1 cellular context compared by ENCODE assay signal in genomic region chr1:161115132-161115711, GRCh38.
TF ChIP-seq lines count a peak whose summit lies in the region.

No MANE protein-coding gene starts in this region.

TF ChIP-seq in K562, 482 proteins besides CTCF, POLR2A, EP300 and RAD21 (continues in another document):
- TF ChIP-seq ARID1B (IDR thresholded peaks at IDR 0.05) (peak; percentile 71), ZNF197 (CRISPR knock-in tag; IDR thresholded peaks at IDR 0.05; ENCODE audit: low read depth) (no peak), HMG20B (CRISPR knock-in tag; IDR thresholded peaks at IDR 0.05) (no peak), RNF219 (CRISPR knock-in tag; IDR thresholded peaks at IDR 0.05) (no peak), PHB (CRISPR knock-in tag; IDR thresholded peaks at IDR 0.05) (no peak), ZNF586 (CRISPR knock-in tag; conservative IDR thresholded peaks at IDR 0.05) (no peak), ESRRB (CRISPR knock-in tag; IDR thresholded peaks at IDR 0.05; ENCODE audit: borderline replicate concordance) (no peak), HLTF (IDR thresholded peaks at IDR 0.05) (no peak), ZNF57 (CRISPR knock-in tag; IDR thresholded peaks at IDR 0.05) (no peak), BRF2 (IDR thresholded peaks at IDR 0.05; ENCODE audit: borderline replicate concordance, insufficient read depth, insufficient read length) (no peak), MLLT1 (IDR thresholded peaks at IDR 0.05) (no peak), NR2F6 (CRISPR knock-in tag; IDR thresholded peaks at IDR 0.05) (no peak), ZNF41 (CRISPR knock-in tag; conservative IDR thresholded peaks at IDR 0.05) (no peak), ZNF707 (CRISPR knock-in tag; conservative IDR thresholded peaks at IDR 0.05) (no peak), ZNF436 (CRISPR knock-in tag; IDR thresholded peaks at IDR 0.05) (no peak), NFATC3 (IDR thresholded peaks at IDR 0.05) (no peak), SOX6 (IDR thresholded peaks at IDR 0.05) (peak; percentile 86), SAFB2 (IDR thresholded peaks at IDR 0.05; ENCODE audit: borderline replicate concordance, low read depth, low read length, severe bottlenecking) (no peak), CEBPG (CRISPR knock-in tag; IDR thresholded peaks at IDR 0.05) (peak; percentile 94), CEBPG (tag; conservative IDR thresholded peaks at IDR 0.05 in 1 of 2, IDR thresholded peaks at IDR 0.05 in 1 of 2) (peak; percentile 58 to 97; a peak in 3 of 4 replicates), MAFK (IDR thresholded peaks at IDR 0.05; ENCODE audit: low read length) (no peak), ETS1 (conservative IDR thresholded peaks at IDR 0.05; ENCODE audit: control insufficient read depth, low read depth, low read length) (no peak), GATAD2A (IDR thresholded peaks at IDR 0.05) (no peak), MGA (IDR thresholded peaks at IDR 0.05) (0 out of 2 replicates have a peak, but pooled peaks have one; percentile 18), RBM15 (IDR thresholded peaks at IDR 0.05; ENCODE audit: insufficient read depth, low read length) (no peak), ATF3 (IDR thresholded peaks at IDR 0.05) (peak; percentile 98), ATF3 (CRISPR knock-in tag; conservative IDR thresholded peaks at IDR 0.05) (no peak), ZNF668 (CRISPR knock-in tag; IDR thresholded peaks at IDR 0.05) (no peak)
- TF ChIP-seq, protein P1, sequence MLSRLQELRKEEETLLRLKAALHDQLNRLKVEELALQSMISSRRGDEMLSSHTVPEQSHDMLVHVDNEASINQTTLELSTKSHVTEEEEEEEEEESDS (CRISPR knock-in tag; IDR thresholded peaks at IDR 0.05) = no peak
- TF ChIP-seq, protein P2, sequence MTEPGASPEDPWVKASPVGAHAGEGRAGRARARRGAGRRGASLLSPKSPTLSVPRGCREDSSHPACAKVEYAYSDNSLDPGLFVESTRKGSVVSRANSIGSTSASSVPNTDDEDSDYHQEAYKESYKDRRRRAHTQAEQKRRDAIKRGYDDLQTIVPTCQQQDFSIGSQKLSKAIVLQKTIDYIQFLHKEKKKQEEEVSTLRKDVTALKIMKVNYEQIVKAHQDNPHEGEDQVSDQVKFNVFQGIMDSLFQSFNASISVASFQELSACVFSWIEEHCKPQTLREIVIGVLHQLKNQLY (CRISPR knock-in tag; conservative IDR thresholded peaks at IDR 0.05) = no peak
- TF ChIP-seq, protein P3, sequence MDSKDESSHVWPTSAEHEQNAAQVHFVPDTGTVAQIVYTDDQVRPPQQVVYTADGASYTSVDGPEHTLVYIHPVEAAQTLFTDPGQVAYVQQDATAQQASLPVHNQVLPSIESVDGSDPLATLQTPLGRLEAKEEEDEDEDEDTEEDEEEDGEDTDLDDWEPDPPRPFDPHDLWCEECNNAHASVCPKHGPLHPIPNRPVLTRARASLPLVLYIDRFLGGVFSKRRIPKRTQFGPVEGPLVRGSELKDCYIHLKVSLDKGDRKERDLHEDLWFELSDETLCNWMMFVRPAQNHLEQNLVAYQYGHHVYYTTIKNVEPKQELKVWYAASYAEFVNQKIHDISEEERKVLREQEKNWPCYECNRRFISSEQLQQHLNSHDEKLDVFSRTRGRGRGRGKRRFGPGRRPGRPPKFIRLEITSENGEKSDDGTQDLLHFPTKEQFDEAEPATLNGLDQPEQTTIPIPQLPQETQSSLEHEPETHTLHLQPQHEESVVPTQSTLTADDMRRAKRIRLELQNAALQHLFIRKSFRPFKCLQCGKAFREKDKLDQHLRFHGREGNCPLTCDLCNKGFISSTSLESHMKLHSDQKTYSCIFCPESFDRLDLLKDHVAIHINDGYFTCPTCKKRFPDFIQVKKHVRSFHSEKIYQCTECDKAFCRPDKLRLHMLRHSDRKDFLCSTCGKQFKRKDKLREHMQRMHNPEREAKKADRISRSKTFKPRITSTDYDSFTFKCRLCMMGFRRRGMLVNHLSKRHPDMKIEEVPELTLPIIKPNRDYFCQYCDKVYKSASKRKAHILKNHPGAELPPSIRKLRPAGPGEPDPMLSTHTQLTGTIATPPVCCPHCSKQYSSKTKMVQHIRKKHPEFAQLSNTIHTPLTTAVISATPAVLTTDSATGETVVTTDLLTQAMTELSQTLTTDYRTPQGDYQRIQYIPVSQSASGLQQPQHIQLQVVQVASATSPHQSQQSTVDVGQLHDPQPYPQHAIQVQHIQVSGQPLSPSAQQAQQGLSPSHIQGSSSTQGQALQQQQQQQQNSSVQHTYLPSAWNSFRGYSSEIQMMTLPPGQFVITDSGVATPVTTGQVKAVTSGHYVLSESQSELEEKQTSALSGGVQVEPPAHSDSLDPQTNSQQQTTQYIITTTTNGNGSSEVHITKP (IDR thresholded peaks at IDR 0.05; ENCODE audit: partially characterized antibody) = no peak
- TF ChIP-seq, protein P4, sequence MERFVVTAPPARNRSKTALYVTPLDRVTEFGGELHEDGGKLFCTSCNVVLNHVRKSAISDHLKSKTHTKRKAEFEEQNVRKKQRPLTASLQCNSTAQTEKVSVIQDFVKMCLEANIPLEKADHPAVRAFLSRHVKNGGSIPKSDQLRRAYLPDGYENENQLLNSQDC (CRISPR knock-in tag; IDR thresholded peaks at IDR 0.05) = no peak
